12 cellular contexts compared by ENCODE assay signal in genomic region chr10:14545827-14546226, GRCh38.
DNase-seq lines count a peak whose midpoint lies in the region; ATAC-seq and TF ChIP-seq lines count a peak whose summit lies in the region.
"Had no signal": no experiment of that assay in that cellular context is flagged by ENCODE, and none has a peak within 500 bp of the region (broad histone marks: within the 10 kb centered on the region; RNA-seq: fewer than 3 reads in every experiment).

No MANE protein-coding gene starts in this region.

- peaks cover 85% of the 10 kb centered on the region for H3K36me3 Mint-ChIP-seq in CD4-positive, alpha-beta T cell (ENCODE audit: low read depth)
- peaks cover 2% of the 10 kb centered on the region for H3K36me3 Mint-ChIP-seq in mesothelial cell of epicardium

- H3K27me3 ChIP-seq in CD4-positive, alpha-beta T cell (ENCODE audit: control insufficient read depth, insufficient read depth, low read length), result no peaks in the 10 kb centered on the region

- TF ChIP-seq CTCF in CD4-positive, alpha-beta T cell (IDR thresholded peaks at IDR 0.05), result no peak
- TF ChIP-seq CTCF in cardiac fibroblast (IDR thresholded peaks at IDR 0.05; ENCODE audit: low read depth, low read length) (no peak), mesothelial cell of epicardium (IDR thresholded peaks at IDR 0.05; ENCODE audit: unreplicated experiment) (no peak)

- H3K27ac ChIP-seq in CD4-positive, alpha-beta T cell (ENCODE audit: low read depth, low read length), result no peak overlapping the region
- no peak overlapping the region for H3K27ac ChIP-seq in substantia nigra (ENCODE audit: low read depth, low read length, poor library complexity, severe bottlenecking)

- H3K4me3 ChIP-seq in cardiac fibroblast (replicated peaks in 1 of 2; ENCODE audit: low read depth in 2 of 2, low read length in 2 of 2), result no peak overlapping the region

- DNase-seq in CD4-positive, alpha-beta T cell, result no peak
- DNase-seq in LHCN-M2 (ENCODE audit: low read depth) (peak; percentile 72), cardiac fibroblast (ENCODE audit: low read depth in 2 of 2) (peak; percentile 52 to 70), mesothelial cell of epicardium (ENCODE audit: low spot score in 2 of 2, unreplicated experiment in 2 of 2) (no peak), HUDEP-2 (lab: John Stamatoyannopoulos, UW; ENCODE audit: unreplicated experiment in 76 of 76) (no peak), NCI-H345 treated with DMSO at 0.1 percent for 48 hours (lab: John Stamatoyannopoulos, UW; ENCODE audit: unreplicated experiment) (no peak), substantia nigra (lab: John Stamatoyannopoulos, UW) (no peak), H4 (ENCODE audit: low spot score) (no peak)
- DNase-seq: DND-41; hippocampal formation; NCI-H526; stimulated activated CD4-positive, alpha-beta T cell treated with anti-CD3 and anti-CD28 coated beads, Interleukin-12 subunit alpha, Interleukin-12 subunit beta, amount 100 ng/mL, for 4 hours had no signal

- H3K9me3 ChIP-seq in CD4-positive, alpha-beta T cell (ENCODE audit: control insufficient read depth, low read length), result no peaks in the 10 kb centered on the region

- no peak for ATAC-seq in CD4-positive, alpha-beta T cell (ENCODE audit: poor library complexity)

- no peaks in the 10 kb centered on the region for H3K27me3 Mint-ChIP-seq in CD4-positive, alpha-beta T cell
- H3K27me3 Mint-ChIP-seq in mesothelial cell of epicardium (ENCODE audit: low read depth), result no peaks in the 10 kb centered on the region

- H3K4me3 Mint-ChIP-seq in CD4-positive, alpha-beta T cell, result no peak overlapping the region
- no peak overlapping the region for H3K4me3 Mint-ChIP-seq in mesothelial cell of epicardium

- H3K4me1 Mint-ChIP-seq in CD4-positive, alpha-beta T cell (ENCODE audit: low read depth), result peaks cover 96% of the 10 kb centered on the region
- peaks cover 56% of the 10 kb centered on the region for H3K4me1 Mint-ChIP-seq in mesothelial cell of epicardium

- no peaks in the 10 kb centered on the region for H3K9me3 Mint-ChIP-seq in CD4-positive, alpha-beta T cell
- H3K9me3 Mint-ChIP-seq in mesothelial cell of epicardium, result no peaks in the 10 kb centered on the region

- intact Hi-C loops in CD4-positive, alpha-beta T cell (cut with DNase I, micrococcal nuclease), result loop anchor here (10.0 kb wide), 1 partner anchor 761 kb away; no protein-coding TSS in a partner anchor

- POLR2A ChIA-PET in CD4-positive, alpha-beta T cell (lab: Charles Lee), result interaction anchor here (1.3 to 1.6 kb wide), 2 partner anchors 8 to 13 kb away, joined by 4 read pairs; no protein-coding TSS in a partner anchor

- CTCF ChIA-PET in CD4-positive, alpha-beta T cell (lab: Charles Lee), result interaction anchor here (1.5 kb wide), 1 partner anchor 17 kb away, joined by 3 read pairs; no protein-coding TSS in a partner anchor

- peak overlapping the region; percentile 98 for H3K27ac Mint-ChIP-seq in CD4-positive, alpha-beta T cell
- peak overlapping the region; percentile 85 for H3K27ac Mint-ChIP-seq in mesothelial cell of epicardium

Comparison
In these comparisons a context has a peak if more than half of its experiments do, and no peak if none do; other contexts are left out.
1. DNase-seq: peak in LHCN-M2 (single experiment) and cardiac fibroblast (2 of 2); none in CD4-positive, alpha-beta T cell (0 of 10), mesothelial cell of epicardium (0 of 2), HUDEP-2 (0 of 76), NCI-H345 treated with DMSO at 0.1 percent for 48 hours (single experiment), substantia nigra (0 of 49) and H4 (single experiment).